ENCODE assay signal across 8 cellular contexts in the genomic region with DNA sequence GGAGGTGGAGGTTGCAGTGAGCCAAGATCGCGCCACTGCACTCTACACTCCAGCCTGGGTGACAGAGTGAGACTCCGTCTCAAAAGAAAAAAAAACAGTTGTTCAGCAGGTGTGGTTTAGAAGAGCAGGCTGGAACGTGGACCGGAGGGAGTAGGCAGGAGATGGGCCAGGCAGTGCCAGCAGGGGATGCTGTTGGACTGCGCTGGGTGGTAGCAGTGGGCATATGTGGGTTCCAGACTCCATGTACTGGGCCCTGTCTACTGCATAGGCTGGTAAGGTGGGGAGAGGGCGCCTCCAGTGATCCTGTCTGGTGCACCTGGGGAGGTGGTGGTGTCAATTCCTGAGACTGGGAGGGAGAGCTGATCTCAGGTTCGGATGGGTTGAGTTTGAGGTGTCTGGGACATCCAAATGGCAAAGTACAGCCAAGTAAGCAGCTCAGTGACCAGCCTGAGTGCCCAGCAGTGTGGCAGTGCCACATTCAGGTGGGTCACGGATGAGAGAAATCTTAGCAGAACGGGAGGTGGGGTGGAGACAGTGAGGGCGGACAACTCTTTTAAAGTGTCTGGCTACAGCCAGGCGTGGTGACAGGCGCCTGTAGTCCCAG. TPM values are rescaled to one million over a fixed set of nuclear protein-coding genes. Genes with fewer than 3 reads are reported as not detected.
A peak's percentile ranks its signal among the peaks of the same experiment; 100 is the strongest.
DNase-seq lines count a peak whose midpoint lies in the region; ATAC-seq and TF ChIP-seq lines count a peak whose summit lies in the region.

No MANE protein-coding gene starts in this region.

- ATAC-seq in central memory CD8-positive, alpha-beta T cell (replicated peaks; ENCODE audit: extremely low read depth, poor library complexity, severe bottlenecking) = peak; percentile 71
- ATAC-seq in GM18907 (IDR thresholded peaks at IDR 0.05; ENCODE audit: unreplicated experiment) = no peak

- no peaks in the 10 kb centered on the region for H3K27me3 Mint-ChIP-seq in CD8-positive, alpha-beta memory T cell
- H3K27me3 Mint-ChIP-seq in central memory CD8-positive, alpha-beta T cell = no peaks in the 10 kb centered on the region

- WGBS in testis, 2 donors = 88 to 91% methylated on average over 8 to 13 of the region's 13 CpGs

- peaks cover 6 to 8% (median 7%) of the 10 kb centered on the region in 3 donors for H3K4me1 Mint-ChIP-seq in CD8-positive, alpha-beta memory T cell
- peaks cover 13% of the 10 kb centered on the region for H3K4me1 Mint-ChIP-seq in central memory CD8-positive, alpha-beta T cell

- no peaks in the 10 kb centered on the region for H3K36me3 ChIP-seq in CD8-positive, alpha-beta memory T cell (ENCODE audit: insufficient read depth, low read length)
- H3K36me3 ChIP-seq in WERI-Rb-1 (peaks cover 29% of the 10 kb centered on the region), testis (ENCODE audit: low read depth, missing control alignments) (no peaks in the 10 kb centered on the region)

- H3K4me3 ChIP-seq in CD8-positive, alpha-beta memory T cell (ENCODE audit: low read length) = no peak overlapping the region
- H3K4me3 ChIP-seq in WERI-Rb-1 (ENCODE audit: low read depth, low read length) (no peak overlapping the region), testis (no peak overlapping the region)

- H3K36me3 Mint-ChIP-seq in CD8-positive, alpha-beta memory T cell = peaks cover 0 to 45% (median 10%) of the 10 kb centered on the region in 3 donors
- H3K36me3 Mint-ChIP-seq in central memory CD8-positive, alpha-beta T cell (ENCODE audit: insufficient read depth) = peaks cover 19% of the 10 kb centered on the region

- no peak overlapping the region for H3K27ac ChIP-seq in CD8-positive, alpha-beta memory T cell (ENCODE audit: low read depth, low read length)
- no peak overlapping the region for H3K27ac ChIP-seq in WERI-Rb-1
- H3K27ac ChIP-seq in testis = no peak overlapping the region

- no peak for TF ChIP-seq POLR2A in testis (IDR thresholded peaks at IDR 0.05)

- H3K27me3 ChIP-seq in CD8-positive, alpha-beta memory T cell (ENCODE audit: insufficient read depth, low read length, poor library complexity, severe bottlenecking) = no peaks in the 10 kb centered on the region
- no peaks in the 10 kb centered on the region for H3K27me3 ChIP-seq in WERI-Rb-1 (ENCODE audit: insufficient read depth, low read depth, severe bottlenecking)
- no peaks in the 10 kb centered on the region for H3K27me3 ChIP-seq in testis

- no peaks in the 10 kb centered on the region for H3K4me1 ChIP-seq in CD8-positive, alpha-beta memory T cell (ENCODE audit: insufficient read depth, low read length)
- H3K4me1 ChIP-seq in testis = no peaks in the 10 kb centered on the region

- no peaks in the 10 kb centered on the region for H3K9me3 ChIP-seq in CD8-positive, alpha-beta memory T cell (ENCODE audit: low read length)
- no peaks in the 10 kb centered on the region for H3K9me3 ChIP-seq in WERI-Rb-1 (ENCODE audit: severe bottlenecking)
- no peaks in the 10 kb centered on the region for H3K9me3 ChIP-seq in testis

- H3K4me3 Mint-ChIP-seq in CD8-positive, alpha-beta memory T cell = no peak overlapping the region
- peak overlapping the region; percentile 44 for H3K4me3 Mint-ChIP-seq in central memory CD8-positive, alpha-beta T cell

- H3K9me3 Mint-ChIP-seq in CD8-positive, alpha-beta memory T cell = no peaks in the 10 kb centered on the region
- H3K9me3 Mint-ChIP-seq in central memory CD8-positive, alpha-beta T cell = no peaks in the 10 kb centered on the region

- intact Hi-C loops in testis (cut with DNase I; ENCODE audit: low total_unique reads) = no loop called here

- peak; percentile 84 for TF ChIP-seq CTCF in WERI-Rb-1 (IDR thresholded peaks at IDR 0.05; ENCODE audit: low read depth, low read length)
- TF ChIP-seq CTCF in testis (IDR thresholded peaks at IDR 0.05) = peak in 1 of 3 experiments; percentile 22

- POLR2A ChIA-PET in CD8-positive, alpha-beta memory T cell (lab: Charles Lee) = no interaction called here

- H3K27ac Mint-ChIP-seq in CD8-positive, alpha-beta memory T cell = peak overlapping the region in 4 of 8 donors; percentile 4 to 82 (median 36)
- H3K27ac Mint-ChIP-seq in central memory CD8-positive, alpha-beta T cell (ENCODE audit: low read depth) = peak overlapping the region; percentile 29

- CTCF ChIA-PET in CD8-positive, alpha-beta memory T cell (lab: Charles Lee) = interaction anchor here (0.7 to 1.7 kb wide), 4 partner anchors 35 to 278 kb away, joined by 3 to 4 read pairs (median 3); no protein-coding TSS in a partner anchor

- DNase-seq in CD8-positive, alpha-beta memory T cell = peak; percentile 7 to 70 (median 29)
- DNase-seq in HT1080 (ENCODE audit: low read depth) (peak; percentile 51), WERI-Rb-1 (peak; percentile 43), lung microvascular endothelial cell (ENCODE audit: low read depth in 2 of 2) (peak; percentile 53 to 56), testis (peak; percentile 44), NCI-H1048 (lab: John Stamatoyannopoulos, UW) (no peak)
- peak; percentile 17 to 31 for DNase-seq in central memory CD8-positive, alpha-beta T cell (ENCODE audit: low spot score in 2 of 2)

RNA-seq across cellular contexts. Expression of a gene that starts 25.9 kb away (rescaled TPM):
- 10 to 100 TPM; 48.2 to 52.3 TPM for total RNA-seq in CD8-positive, alpha-beta memory T cell
- polyA plus RNA-seq in CD8-positive, alpha-beta memory T cell = 18.6 TPM
- total RNA-seq in HT1080 (2014; rRNA removed; shearing (Covaris generic)) = 30.4 and 36.7 TPM in 2 replicates
- polyA plus RNA-seq in HT1080 (2015; cell fraction: cytosol; rRNA removed) = 25.7 and 29.7 TPM in 2 replicates
- polyA plus RNA-seq in HT1080 (2015; cell fraction: nucleus; rRNA removed) = 31.1 and 39.1 TPM in 2 replicates
- total RNA-seq in lung microvascular endothelial cell (9.2 and 10.1 TPM in 2 replicates), testis (10 to 100 TPM; 12.8 to 16.6 TPM)
- 57.5 TPM for polyA plus RNA-seq in testis (ENCODE audit: insufficient read depth, low read depth, low replicate concordance)

RNA-seq across cellular contexts. Expression of a gene that starts 35.7 kb away (rescaled TPM):
- 10 to 100 TPM; 23.8 to 24.8 TPM for total RNA-seq in CD8-positive, alpha-beta memory T cell
- 51.0 TPM for polyA plus RNA-seq in CD8-positive, alpha-beta memory T cell
- 26.6 and 33.8 TPM in 2 replicates for total RNA-seq in HT1080 (2014; rRNA removed; shearing (Covaris generic))
- 41.4 and 43.5 TPM in 2 replicates for polyA plus RNA-seq in HT1080 (2015; cell fraction: cytosol; rRNA removed)
- polyA plus RNA-seq in HT1080 (2015; cell fraction: nucleus; rRNA removed) = 26.7 and 27.8 TPM in 2 replicates
- total RNA-seq in lung microvascular endothelial cell (48.4 and 56.3 TPM in 2 replicates), testis (10 to 100 TPM; 27.3 to 29.6 TPM)
- polyA plus RNA-seq in testis (ENCODE audit: insufficient read depth, low read depth, low replicate concordance) = 18.9 TPM

RNA-seq across cellular contexts. Expression of a gene that starts 39.0 kb away (rescaled TPM):
- total RNA-seq in CD8-positive, alpha-beta memory T cell = 100 to 1,000 TPM; 203 to 207 TPM
- polyA plus RNA-seq in CD8-positive, alpha-beta memory T cell = 83.3 TPM
- total RNA-seq in HT1080 (2014; rRNA removed; shearing (Covaris generic)) = 269 and 341 TPM in 2 replicates
- polyA plus RNA-seq in HT1080 (2015; cell fraction: cytosol; rRNA removed) = 304 and 316 TPM in 2 replicates
- polyA plus RNA-seq in HT1080 (2015; cell fraction: nucleus; rRNA removed) = 222 and 241 TPM in 2 replicates
- total RNA-seq in lung microvascular endothelial cell = 162 and 171 TPM in 2 replicates
- total RNA-seq in testis = 100 to 1,000 TPM in 1 of 2 donors, 10 to 100 TPM in 1; 71.7 to 118 TPM
- polyA plus RNA-seq in testis (ENCODE audit: insufficient read depth, low read depth, low replicate concordance) = 101 TPM

RNA-seq across cellular contexts. Expression of a gene that starts 58.9 kb away (rescaled TPM):
- 100 to 1,000 TPM; 181 to 195 TPM for total RNA-seq in CD8-positive, alpha-beta memory T cell
- 75.3 TPM for polyA plus RNA-seq in CD8-positive, alpha-beta memory T cell
- 80.7 and 94.2 TPM in 2 replicates for total RNA-seq in HT1080 (2014; rRNA removed; shearing (Covaris generic))
- polyA plus RNA-seq in HT1080 (2015; cell fraction: cytosol; rRNA removed) = 29.7 and 30.7 TPM in 2 replicates
- 63.1 and 71.5 TPM in 2 replicates for polyA plus RNA-seq in HT1080 (2015; cell fraction: nucleus; rRNA removed)
- 58.8 and 65.7 TPM in 2 replicates for total RNA-seq in lung microvascular endothelial cell
- total RNA-seq in testis = 10 to 100 TPM; 91.2 to 97.0 TPM
- polyA plus RNA-seq in testis (ENCODE audit: insufficient read depth, low read depth, low replicate concordance) = 71.1 TPM
